In the genomic region with DNA sequence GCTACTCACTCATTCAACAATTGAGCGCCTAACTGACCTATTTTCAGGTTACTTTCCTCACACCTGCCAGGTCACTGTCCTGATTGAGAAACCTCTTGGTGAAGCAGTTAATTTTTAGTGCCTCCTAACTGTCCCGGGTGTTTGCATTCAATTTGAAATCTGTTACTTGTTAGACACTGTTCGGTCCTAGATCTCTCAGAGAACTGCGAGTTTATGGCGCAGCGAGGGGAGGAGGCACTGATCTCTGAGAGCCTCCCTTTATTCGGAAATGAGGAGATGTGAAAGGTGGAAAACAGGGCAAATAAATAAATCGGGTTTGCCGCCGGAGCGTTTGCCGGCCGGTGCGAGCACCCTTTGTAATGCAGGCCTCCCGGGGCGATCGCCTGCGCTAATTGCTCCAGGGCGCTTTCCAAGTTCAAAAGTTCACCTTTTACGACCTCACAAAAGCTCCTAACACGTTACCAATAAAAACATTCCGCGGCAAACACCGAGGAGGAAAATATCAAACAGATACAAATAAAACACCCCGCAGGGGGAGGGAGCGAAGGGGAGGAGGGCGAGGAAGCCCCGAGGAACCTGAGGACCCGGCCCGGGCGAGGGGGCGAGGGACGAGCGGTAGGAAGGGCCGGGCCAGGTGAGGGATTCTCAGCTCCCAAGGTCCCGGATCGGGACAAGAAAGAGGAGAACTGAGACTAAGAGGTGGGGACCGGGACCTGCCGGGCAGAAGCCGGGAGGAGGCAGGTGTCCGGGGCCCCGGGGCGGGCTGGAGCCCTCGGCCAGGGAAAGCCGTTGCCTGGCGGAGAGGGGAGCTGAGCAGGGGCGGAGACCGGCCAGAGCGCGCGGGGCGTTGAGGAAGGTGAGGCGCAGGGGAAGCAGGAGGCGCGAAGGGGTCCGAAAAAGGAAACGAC, we compare ENCODE assay signal across 1 cellular context.
TF ChIP-seq lines count a peak whose summit lies in the region.

No MANE protein-coding gene starts in this region.

TF ChIP-seq in HepG2, 621 proteins besides CTCF, POLR2A, EP300 and RAD21 (continued from another document and continues in another):
- TF ChIP-seq, protein P1, sequence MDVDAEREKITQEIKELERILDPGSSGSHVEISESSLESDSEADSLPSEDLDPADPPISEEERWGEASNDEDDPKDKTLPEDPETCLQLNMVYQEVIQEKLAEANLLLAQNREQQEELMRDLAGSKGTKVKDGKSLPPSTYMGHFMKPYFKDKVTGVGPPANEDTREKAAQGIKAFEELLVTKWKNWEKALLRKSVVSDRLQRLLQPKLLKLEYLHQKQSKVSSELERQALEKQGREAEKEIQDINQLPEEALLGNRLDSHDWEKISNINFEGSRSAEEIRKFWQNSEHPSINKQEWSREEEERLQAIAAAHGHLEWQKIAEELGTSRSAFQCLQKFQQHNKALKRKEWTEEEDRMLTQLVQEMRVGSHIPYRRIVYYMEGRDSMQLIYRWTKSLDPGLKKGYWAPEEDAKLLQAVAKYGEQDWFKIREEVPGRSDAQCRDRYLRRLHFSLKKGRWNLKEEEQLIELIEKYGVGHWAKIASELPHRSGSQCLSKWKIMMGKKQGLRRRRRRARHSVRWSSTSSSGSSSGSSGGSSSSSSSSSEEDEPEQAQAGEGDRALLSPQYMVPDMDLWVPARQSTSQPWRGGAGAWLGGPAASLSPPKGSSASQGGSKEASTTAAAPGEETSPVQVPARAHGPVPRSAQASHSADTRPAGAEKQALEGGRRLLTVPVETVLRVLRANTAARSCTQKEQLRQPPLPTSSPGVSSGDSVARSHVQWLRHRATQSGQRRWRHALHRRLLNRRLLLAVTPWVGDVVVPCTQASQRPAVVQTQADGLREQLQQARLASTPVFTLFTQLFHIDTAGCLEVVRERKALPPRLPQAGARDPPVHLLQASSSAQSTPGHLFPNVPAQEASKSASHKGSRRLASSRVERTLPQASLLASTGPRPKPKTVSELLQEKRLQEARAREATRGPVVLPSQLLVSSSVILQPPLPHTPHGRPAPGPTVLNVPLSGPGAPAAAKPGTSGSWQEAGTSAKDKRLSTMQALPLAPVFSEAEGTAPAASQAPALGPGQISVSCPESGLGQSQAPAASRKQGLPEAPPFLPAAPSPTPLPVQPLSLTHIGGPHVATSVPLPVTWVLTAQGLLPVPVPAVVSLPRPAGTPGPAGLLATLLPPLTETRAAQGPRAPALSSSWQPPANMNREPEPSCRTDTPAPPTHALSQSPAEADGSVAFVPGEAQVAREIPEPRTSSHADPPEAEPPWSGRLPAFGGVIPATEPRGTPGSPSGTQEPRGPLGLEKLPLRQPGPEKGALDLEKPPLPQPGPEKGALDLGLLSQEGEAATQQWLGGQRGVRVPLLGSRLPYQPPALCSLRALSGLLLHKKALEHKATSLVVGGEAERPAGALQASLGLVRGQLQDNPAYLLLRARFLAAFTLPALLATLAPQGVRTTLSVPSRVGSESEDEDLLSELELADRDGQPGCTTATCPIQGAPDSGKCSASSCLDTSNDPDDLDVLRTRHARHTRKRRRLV (CRISPR knock-in tag; IDR thresholded peaks at IDR 0.05): 0 out of 2 replicates have a peak, but pooled peaks have one; percentile 33
- peak; percentile 23; the same call in 1 of the 2 replicates for TF ChIP-seq NCOR1 (IDR thresholded peaks at IDR 0.05; ENCODE audit: borderline replicate concordance, low read length)
- peak; percentile 35; the same call in 1 of the 2 replicates for TF ChIP-seq RXRA (CRISPR knock-in tag; IDR thresholded peaks at IDR 0.05)
- TF ChIP-seq PHF8 (CRISPR knock-in tag; IDR thresholded peaks at IDR 0.05): peak; percentile 15; the same call in 1 of the 2 replicates
- TF ChIP-seq MEF2D (CRISPR knock-in tag; IDR thresholded peaks at IDR 0.05): 0 out of 2 replicates have a peak, but pooled peaks have one; percentile 33
- TF ChIP-seq ZMYM4 (CRISPR knock-in tag; IDR thresholded peaks at IDR 0.05): 0 out of 2 replicates have a peak, but pooled peaks have one; percentile 11
- TF ChIP-seq RBFOX2 (IDR thresholded peaks at IDR 0.05; ENCODE audit: low read depth, low read length): peak; percentile 47; the same call in 1 of the 2 replicates
- TF ChIP-seq EHMT2 (IDR thresholded peaks at IDR 0.05; ENCODE audit: borderline replicate concordance, low read depth, low read length): no peak
- TF ChIP-seq SMAD3 (CRISPR knock-in tag; IDR thresholded peaks at IDR 0.05): no peak
- TF ChIP-seq ZSCAN29 (CRISPR knock-in tag; conservative IDR thresholded peaks at IDR 0.05): peak; percentile 98
- 0 out of 2 replicates have a peak, but pooled peaks have one; percentile 39 for TF ChIP-seq HDAC6 (IDR thresholded peaks at IDR 0.05; ENCODE audit: low read depth, low read length)
- no peak for TF ChIP-seq ZNF17 (CRISPR knock-in tag; IDR thresholded peaks at IDR 0.05)
- TF ChIP-seq KLF15 (CRISPR knock-in tag; IDR thresholded peaks at IDR 0.05; ENCODE audit: borderline replicate concordance): no peak
- TF ChIP-seq, protein P2, sequence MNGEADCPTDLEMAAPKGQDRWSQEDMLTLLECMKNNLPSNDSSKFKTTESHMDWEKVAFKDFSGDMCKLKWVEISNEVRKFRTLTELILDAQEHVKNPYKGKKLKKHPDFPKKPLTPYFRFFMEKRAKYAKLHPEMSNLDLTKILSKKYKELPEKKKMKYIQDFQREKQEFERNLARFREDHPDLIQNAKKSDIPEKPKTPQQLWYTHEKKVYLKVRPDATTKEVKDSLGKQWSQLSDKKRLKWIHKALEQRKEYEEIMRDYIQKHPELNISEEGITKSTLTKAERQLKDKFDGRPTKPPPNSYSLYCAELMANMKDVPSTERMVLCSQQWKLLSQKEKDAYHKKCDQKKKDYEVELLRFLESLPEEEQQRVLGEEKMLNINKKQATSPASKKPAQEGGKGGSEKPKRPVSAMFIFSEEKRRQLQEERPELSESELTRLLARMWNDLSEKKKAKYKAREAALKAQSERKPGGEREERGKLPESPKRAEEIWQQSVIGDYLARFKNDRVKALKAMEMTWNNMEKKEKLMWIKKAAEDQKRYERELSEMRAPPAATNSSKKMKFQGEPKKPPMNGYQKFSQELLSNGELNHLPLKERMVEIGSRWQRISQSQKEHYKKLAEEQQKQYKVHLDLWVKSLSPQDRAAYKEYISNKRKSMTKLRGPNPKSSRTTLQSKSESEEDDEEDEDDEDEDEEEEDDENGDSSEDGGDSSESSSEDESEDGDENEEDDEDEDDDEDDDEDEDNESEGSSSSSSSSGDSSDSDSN (CRISPR knock-in tag; IDR thresholded peaks at IDR 0.05): peak; percentile 88
- TF ChIP-seq, protein P3, sequence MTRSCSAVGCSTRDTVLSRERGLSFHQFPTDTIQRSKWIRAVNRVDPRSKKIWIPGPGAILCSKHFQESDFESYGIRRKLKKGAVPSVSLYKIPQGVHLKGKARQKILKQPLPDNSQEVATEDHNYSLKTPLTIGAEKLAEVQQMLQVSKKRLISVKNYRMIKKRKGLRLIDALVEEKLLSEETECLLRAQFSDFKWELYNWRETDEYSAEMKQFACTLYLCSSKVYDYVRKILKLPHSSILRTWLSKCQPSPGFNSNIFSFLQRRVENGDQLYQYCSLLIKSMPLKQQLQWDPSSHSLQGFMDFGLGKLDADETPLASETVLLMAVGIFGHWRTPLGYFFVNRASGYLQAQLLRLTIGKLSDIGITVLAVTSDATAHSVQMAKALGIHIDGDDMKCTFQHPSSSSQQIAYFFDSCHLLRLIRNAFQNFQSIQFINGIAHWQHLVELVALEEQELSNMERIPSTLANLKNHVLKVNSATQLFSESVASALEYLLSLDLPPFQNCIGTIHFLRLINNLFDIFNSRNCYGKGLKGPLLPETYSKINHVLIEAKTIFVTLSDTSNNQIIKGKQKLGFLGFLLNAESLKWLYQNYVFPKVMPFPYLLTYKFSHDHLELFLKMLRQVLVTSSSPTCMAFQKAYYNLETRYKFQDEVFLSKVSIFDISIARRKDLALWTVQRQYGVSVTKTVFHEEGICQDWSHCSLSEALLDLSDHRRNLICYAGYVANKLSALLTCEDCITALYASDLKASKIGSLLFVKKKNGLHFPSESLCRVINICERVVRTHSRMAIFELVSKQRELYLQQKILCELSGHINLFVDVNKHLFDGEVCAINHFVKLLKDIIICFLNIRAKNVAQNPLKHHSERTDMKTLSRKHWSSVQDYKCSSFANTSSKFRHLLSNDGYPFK (CRISPR knock-in tag; IDR thresholded peaks at IDR 0.05; ENCODE audit: borderline replicate concordance): no peak
- TF ChIP-seq ZBTB7B (CRISPR knock-in tag; IDR thresholded peaks at IDR 0.05): 0 out of 2 replicates have a peak, but pooled peaks have one; percentile 12
- no peak for TF ChIP-seq SMARCC2 (IDR thresholded peaks at IDR 0.05)
- 0 out of 2 replicates have a peak, but pooled peaks have one; percentile 24 for TF ChIP-seq ZSCAN9 (CRISPR knock-in tag; IDR thresholded peaks at IDR 0.05; ENCODE audit: borderline replicate concordance)
- no peak for TF ChIP-seq FOXK2 (IDR thresholded peaks at IDR 0.05)
- TF ChIP-seq RELA (CRISPR knock-in tag; IDR thresholded peaks at IDR 0.05): no peak
- TF ChIP-seq SAP130 (CRISPR knock-in tag; IDR thresholded peaks at IDR 0.05; ENCODE audit: low read depth): peak; percentile 48
- no peak for TF ChIP-seq RBAK (CRISPR knock-in tag; IDR thresholded peaks at IDR 0.05)
- TF ChIP-seq, protein P4, sequence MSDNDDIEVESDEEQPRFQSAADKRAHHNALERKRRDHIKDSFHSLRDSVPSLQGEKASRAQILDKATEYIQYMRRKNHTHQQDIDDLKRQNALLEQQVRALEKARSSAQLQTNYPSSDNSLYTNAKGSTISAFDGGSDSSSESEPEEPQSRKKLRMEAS (IDR thresholded peaks at IDR 0.05): peak; percentile 24; the same call in 1 of the 2 replicates
- TF ChIP-seq, protein P5, sequence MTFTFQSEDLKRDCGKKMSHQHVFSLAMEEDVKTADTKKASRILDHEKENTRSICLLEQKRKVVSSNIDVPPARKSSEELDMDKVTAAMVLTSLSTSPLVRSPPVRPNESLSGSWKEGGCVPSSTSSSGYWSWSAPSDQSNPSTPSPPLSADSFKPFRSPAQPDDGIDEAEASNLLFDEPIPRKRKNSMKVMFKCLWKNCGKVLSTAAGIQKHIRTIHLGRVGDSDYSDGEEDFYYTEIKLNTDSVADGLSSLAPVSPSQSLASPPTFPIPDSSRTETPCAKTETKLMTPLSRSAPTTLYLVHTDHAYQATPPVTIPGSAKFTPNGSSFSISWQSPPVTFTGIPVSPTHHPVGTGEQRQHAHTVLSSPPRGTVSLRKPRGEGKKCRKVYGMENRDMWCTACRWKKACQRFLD (CRISPR knock-in tag; IDR thresholded peaks at IDR 0.05; ENCODE audit: borderline replicate concordance): no peak
- peak; percentile 55; the same call in 1 of the 2 replicates for TF ChIP-seq ZNF788 (CRISPR knock-in tag; IDR thresholded peaks at IDR 0.05; ENCODE audit: borderline replicate concordance)
- TF ChIP-seq SRF (IDR thresholded peaks at IDR 0.05; ENCODE audit: low read depth, low read length): no peak
- TF ChIP-seq IRF2 (CRISPR knock-in tag; IDR thresholded peaks at IDR 0.05): 0 out of 2 replicates have a peak, but pooled peaks have one; percentile 17
- TF ChIP-seq, protein P6, sequence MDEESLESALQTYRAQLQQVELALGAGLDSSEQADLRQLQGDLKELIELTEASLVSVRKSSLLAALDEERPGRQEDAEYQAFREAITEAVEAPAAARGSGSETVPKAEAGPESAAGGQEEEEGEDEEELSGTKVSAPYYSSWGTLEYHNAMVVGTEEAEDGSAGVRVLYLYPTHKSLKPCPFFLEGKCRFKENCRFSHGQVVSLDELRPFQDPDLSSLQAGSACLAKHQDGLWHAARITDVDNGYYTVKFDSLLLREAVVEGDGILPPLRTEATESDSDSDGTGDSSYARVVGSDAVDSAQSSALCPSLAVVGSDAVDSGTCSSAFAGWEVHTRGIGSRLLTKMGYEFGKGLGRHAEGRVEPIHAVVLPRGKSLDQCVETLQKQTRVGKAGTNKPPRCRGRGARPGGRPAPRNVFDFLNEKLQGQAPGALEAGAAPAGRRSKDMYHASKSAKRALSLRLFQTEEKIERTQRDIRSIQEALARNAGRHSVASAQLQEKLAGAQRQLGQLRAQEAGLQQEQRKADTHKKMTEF (CRISPR knock-in tag; IDR thresholded peaks at IDR 0.05): peak; percentile 43; the same call in 1 of the 2 replicates
- TF ChIP-seq TBX3 (IDR thresholded peaks at IDR 0.05; ENCODE audit: borderline replicate concordance): peak; percentile 43; the same call in 1 of the 2 replicates
- TF ChIP-seq ZNF160 (CRISPR knock-in tag; IDR thresholded peaks at IDR 0.05): no peak
- 0 out of 2 replicates have a peak, but pooled peaks have one; percentile 51 for TF ChIP-seq ZNF891 (CRISPR knock-in tag; IDR thresholded peaks at IDR 0.05)
- no peak for TF ChIP-seq ZNF354B (CRISPR knock-in tag; IDR thresholded peaks at IDR 0.05)
- TF ChIP-seq, protein P7, sequence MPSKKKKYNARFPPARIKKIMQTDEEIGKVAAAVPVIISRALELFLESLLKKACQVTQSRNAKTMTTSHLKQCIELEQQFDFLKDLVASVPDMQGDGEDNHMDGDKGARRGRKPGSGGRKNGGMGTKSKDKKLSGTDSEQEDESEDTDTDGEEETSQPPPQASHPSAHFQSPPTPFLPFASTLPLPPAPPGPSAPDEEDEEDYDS (CRISPR knock-in tag; IDR thresholded peaks at IDR 0.05): no peak
- TF ChIP-seq ZNF263 (CRISPR knock-in tag; IDR thresholded peaks at IDR 0.05): peak; percentile 54
- TF ChIP-seq, protein P8, sequence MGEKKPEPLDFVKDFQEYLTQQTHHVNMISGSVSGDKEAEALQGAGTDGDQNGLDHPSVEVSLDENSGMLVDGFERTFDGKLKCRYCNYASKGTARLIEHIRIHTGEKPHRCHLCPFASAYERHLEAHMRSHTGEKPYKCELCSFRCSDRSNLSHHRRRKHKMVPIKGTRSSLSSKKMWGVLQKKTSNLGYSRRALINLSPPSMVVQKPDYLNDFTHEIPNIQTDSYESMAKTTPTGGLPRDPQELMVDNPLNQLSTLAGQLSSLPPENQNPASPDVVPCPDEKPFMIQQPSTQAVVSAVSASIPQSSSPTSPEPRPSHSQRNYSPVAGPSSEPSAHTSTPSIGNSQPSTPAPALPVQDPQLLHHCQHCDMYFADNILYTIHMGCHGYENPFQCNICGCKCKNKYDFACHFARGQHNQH (CRISPR knock-in tag; IDR thresholded peaks at IDR 0.05): peak; percentile 58; the same call in 1 of the 2 replicates
- no peak for TF ChIP-seq MLLT10 (CRISPR knock-in tag; IDR thresholded peaks at IDR 0.05)
- TF ChIP-seq PHF21A (CRISPR knock-in tag; IDR thresholded peaks at IDR 0.05): peak; percentile 72
- TF ChIP-seq NFKBIZ (CRISPR knock-in tag; IDR thresholded peaks at IDR 0.05): 0 out of 2 replicates have a peak, but pooled peaks have one; percentile 45
- no peak for TF ChIP-seq KDM6A (CRISPR knock-in tag; IDR thresholded peaks at IDR 0.05; ENCODE audit: low read depth)
- TF ChIP-seq, protein P9, sequence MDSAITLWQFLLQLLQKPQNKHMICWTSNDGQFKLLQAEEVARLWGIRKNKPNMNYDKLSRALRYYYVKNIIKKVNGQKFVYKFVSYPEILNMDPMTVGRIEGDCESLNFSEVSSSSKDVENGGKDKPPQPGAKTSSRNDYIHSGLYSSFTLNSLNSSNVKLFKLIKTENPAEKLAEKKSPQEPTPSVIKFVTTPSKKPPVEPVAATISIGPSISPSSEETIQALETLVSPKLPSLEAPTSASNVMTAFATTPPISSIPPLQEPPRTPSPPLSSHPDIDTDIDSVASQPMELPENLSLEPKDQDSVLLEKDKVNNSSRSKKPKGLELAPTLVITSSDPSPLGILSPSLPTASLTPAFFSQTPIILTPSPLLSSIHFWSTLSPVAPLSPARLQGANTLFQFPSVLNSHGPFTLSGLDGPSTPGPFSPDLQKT (CRISPR knock-in tag; IDR thresholded peaks at IDR 0.05; ENCODE audit: borderline replicate concordance): no peak
